In genomic region chr2:95264626-95265025, GRCh38 we compare ENCODE assay signal across 2 cellular contexts.
TF ChIP-seq lines count a peak whose summit lies in the region.

No MANE protein-coding gene starts in this region.

TF ChIP-seq in SK-N-SH treated with all-trans-retinoic acid at 6 μM for 48 hours, 23 proteins besides CTCF, POLR2A, EP300 and RAD21 (continued from another document):
- TF ChIP-seq GLIS3 (CRISPR knock-in tag; IDR thresholded peaks at IDR 0.05) (no peak), ZC3H10 (CRISPR knock-in tag; IDR thresholded peaks at IDR 0.05) (no peak), TSHZ2 (CRISPR knock-in tag; IDR thresholded peaks at IDR 0.05) (no peak)
- TF ChIP-seq, protein P1, sequence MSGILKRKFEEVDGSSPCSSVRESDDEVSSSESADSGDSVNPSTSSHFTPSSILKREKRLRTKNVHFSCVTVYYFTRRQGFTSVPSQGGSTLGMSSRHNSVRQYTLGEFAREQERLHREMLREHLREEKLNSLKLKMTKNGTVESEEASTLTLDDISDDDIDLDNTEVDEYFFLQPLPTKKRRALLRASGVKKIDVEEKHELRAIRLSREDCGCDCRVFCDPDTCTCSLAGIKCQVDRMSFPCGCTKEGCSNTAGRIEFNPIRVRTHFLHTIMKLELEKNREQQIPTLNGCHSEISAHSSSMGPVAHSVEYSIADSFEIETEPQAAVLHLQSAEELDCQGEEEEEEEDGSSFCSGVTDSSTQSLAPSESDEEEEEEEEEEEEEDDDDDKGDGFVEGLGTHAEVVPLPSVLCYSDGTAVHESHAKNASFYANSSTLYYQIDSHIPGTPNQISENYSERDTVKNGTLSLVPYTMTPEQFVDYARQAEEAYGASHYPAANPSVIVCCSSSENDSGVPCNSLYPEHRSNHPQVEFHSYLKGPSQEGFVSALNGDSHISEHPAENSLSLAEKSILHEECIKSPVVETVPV (CRISPR knock-in tag; IDR thresholded peaks at IDR 0.05): no peak
- TF ChIP-seq, protein P2, sequence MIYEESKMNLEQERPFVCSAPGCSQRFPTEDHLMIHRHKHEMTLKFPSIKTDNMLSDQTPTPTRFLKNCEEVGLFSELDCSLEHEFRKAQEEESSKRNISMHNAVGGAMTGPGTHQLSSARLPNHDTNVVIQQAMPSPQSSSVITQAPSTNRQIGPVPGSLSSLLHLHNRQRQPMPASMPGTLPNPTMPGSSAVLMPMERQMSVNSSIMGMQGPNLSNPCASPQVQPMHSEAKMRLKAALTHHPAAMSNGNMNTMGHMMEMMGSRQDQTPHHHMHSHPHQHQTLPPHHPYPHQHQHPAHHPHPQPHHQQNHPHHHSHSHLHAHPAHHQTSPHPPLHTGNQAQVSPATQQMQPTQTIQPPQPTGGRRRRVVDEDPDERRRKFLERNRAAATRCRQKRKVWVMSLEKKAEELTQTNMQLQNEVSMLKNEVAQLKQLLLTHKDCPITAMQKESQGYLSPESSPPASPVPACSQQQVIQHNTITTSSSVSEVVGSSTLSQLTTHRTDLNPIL (CRISPR knock-in tag; IDR thresholded peaks at IDR 0.05; ENCODE audit: low read depth): no peak

TF ChIP-seq in SK-N-SH, 30 proteins besides CTCF, POLR2A, EP300 and RAD21 (continued from another document):
- TF ChIP-seq, protein P3, sequence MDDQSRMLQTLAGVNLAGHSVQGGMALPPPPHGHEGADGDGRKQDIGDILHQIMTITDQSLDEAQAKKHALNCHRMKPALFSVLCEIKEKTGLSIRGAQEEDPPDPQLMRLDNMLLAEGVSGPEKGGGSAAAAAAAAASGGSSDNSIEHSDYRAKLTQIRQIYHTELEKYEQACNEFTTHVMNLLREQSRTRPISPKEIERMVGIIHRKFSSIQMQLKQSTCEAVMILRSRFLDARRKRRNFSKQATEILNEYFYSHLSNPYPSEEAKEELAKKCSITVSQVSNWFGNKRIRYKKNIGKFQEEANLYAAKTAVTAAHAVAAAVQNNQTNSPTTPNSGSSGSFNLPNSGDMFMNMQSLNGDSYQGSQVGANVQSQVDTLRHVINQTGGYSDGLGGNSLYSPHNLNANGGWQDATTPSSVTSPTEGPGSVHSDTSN (IDR thresholded peaks at IDR 0.05): no peak
- no peak for TF ChIP-seq FOXM1 (IDR thresholded peaks at IDR 0.05; ENCODE audit: low read depth)
- TF ChIP-seq, protein P4, sequence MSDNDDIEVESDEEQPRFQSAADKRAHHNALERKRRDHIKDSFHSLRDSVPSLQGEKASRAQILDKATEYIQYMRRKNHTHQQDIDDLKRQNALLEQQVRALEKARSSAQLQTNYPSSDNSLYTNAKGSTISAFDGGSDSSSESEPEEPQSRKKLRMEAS (IDR thresholded peaks at IDR 0.05; ENCODE audit: low read depth): no peak
- TF ChIP-seq, protein P5, sequence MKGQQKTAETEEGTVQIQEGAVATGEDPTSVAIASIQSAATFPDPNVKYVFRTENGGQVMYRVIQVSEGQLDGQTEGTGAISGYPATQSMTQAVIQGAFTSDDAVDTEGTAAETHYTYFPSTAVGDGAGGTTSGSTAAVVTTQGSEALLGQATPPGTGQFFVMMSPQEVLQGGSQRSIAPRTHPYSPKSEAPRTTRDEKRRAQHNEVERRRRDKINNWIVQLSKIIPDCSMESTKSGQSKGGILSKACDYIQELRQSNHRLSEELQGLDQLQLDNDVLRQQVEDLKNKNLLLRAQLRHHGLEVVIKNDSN (IDR thresholded peaks at IDR 0.05; ENCODE audit: borderline replicate concordance, low read depth): no peak
